ENCODE assay signal across 14 cellular contexts in the genomic region with DNA sequence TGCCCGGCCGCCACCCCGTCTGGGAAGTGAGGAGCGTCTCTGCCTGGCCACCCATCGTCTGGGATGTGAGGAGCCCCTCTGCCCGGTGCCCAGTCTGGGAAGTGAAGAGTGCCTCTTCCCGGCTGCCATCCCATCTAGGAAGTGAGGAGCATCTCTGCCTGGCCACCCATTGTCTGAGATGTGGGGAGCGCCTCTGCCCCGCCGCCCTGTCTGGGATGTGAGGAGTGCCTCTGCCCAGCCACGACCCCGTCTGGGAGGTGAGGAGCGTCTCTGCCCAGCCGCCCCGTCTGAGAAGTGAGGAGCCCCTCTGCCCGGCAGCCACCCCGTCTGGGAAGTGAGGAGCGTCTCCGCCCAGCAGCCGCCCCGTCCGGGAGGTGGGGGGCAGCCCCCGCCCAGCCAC. TPM values are rescaled to one million over a fixed set of nuclear protein-coding genes. Genes with fewer than 3 reads are reported as not detected.
"Had no signal": no experiment of that assay in that cellular context is flagged by ENCODE, and none has a peak within 500 bp of the region (broad histone marks: within the 10 kb centered on the region; RNA-seq: fewer than 3 reads in every experiment).

No MANE protein-coding gene starts in this region.

RNA-seq across cellular contexts. Expression of a gene that starts 10.1 kb away (rescaled TPM):
- total RNA-seq: stomach, subcutaneous adipose tissue, suprapubic skin, temporal lobe, thoracic aorta, thyroid gland, tibial nerve, transverse colon, upper lobe of left lung, upper lobe of right lung, ureter, urinary bladder, uterus, vagina had no signal

RNA-seq across cellular contexts. Expression of a gene that starts 17.6 kb away (rescaled TPM):
- total RNA-seq: stomach, subcutaneous adipose tissue, suprapubic skin, temporal lobe, thoracic aorta, thyroid gland, tibial nerve, transverse colon, upper lobe of left lung, upper lobe of right lung, ureter, urinary bladder, uterus, vagina had no signal
